ENCODE assay signal across 20 cellular contexts in genomic region chr16:66964049-66964448, GRCh38. TPM values are rescaled to one million over a fixed set of nuclear protein-coding genes. Genes with fewer than 3 reads are reported as not detected.
A peak's percentile ranks its signal among the peaks of the same experiment; 100 is the strongest.
DNase-seq lines count a peak whose midpoint lies in the region; ATAC-seq and TF ChIP-seq lines count a peak whose summit lies in the region.
"Had no signal": no experiment of that assay in that cellular context is flagged by ENCODE, and none has a peak within 500 bp of the region (broad histone marks: within the 10 kb centered on the region; RNA-seq: fewer than 3 reads in every experiment).

No MANE protein-coding gene starts in this region.

- DNase-seq in Right ventricle myocardium inferior (ENCODE audit: missing footprints): no peak
- DNase-seq in left ventricle myocardium inferior: no peak
- peak; percentile 17 for DNase-seq in GM13976 (ENCODE audit: low spot score)
- DNase-seq in NCI-H69 (lab: John Stamatoyannopoulos, UW): peak; percentile 43
- peak; percentile 58 for DNase-seq in mucosa of gallbladder (ENCODE audit: low spot score)
- no peak for DNase-seq in caudate nucleus (lab: John Stamatoyannopoulos, UW)
- DNase-seq: Calu3; CD8-positive, alpha-beta T cell; DMS79 treated with DMSO at 0.1 percent for 48 hours; GF-D8; Karpas-422; NCI-H2029; NCI-H2171; NCI-H226; NCI-H524; PC-3; SHP77; T-helper 1 cell had no signal

- ATAC-seq in Right ventricle myocardium inferior (peak; percentile 37), HG03520 (IDR thresholded peaks at IDR 0.05; ENCODE audit: unreplicated experiment) (no peak)
- ATAC-seq: CD8-positive, alpha-beta T cell; PC-3 had no signal

- H3K4me3 ChIP-seq in left ventricle myocardium inferior: no peak overlapping the region

- TF ChIP-seq CTCF in left ventricle myocardium inferior (IDR thresholded peaks at IDR 0.05; ENCODE audit: borderline replicate concordance) (no peak), GM13976 (IDR thresholded peaks at IDR 0.05; ENCODE audit: borderline replicate concordance, control extremely low read depth, extremely low read depth, insufficient read depth, missing control alignments) (no peak)

- intact Hi-C loops in Right ventricle myocardium inferior (cut with DNase I) (no loop called here), left ventricle myocardium inferior (cut with micrococcal nuclease) (no loop called here)

- no peaks in the 10 kb centered on the region for H3K9me3 ChIP-seq in left ventricle myocardium inferior (replicated peaks)

- H3K27ac ChIP-seq in left ventricle myocardium inferior (replicated peaks) (no peak overlapping the region), caudate nucleus (ENCODE audit: low read depth, low read length) (no peak overlapping the region)

- in situ Hi-C loops in GM13976 (cut with MboI; ENCODE audit: low sequenced_read_pairs, unreplicated experiment): loop anchor here (25.0 kb wide), 2 partner anchors 198 to 448 kb away; partner anchors contain the start of genes B3GNT9, FBXL8, HSF4 and NOL3

- peaks cover 4% of the 10 kb centered on the region for H3K4me1 ChIP-seq in left ventricle myocardium inferior

- H3K36me3 ChIP-seq in left ventricle myocardium inferior: no peaks in the 10 kb centered on the region

- peaks cover 4% of the 10 kb centered on the region for H3K27me3 ChIP-seq in left ventricle myocardium inferior (ENCODE audit: low read depth)

RNA-seq across cellular contexts. Expression of gene CES3, which starts 3.0 kb away (rescaled TPM):
- 0.78 TPM for total RNA-seq in Right ventricle myocardium inferior
- 1.0 TPM for total RNA-seq in left ventricle myocardium inferior
- total RNA-seq in mucosa of gallbladder: 5.2 TPM

RNA-seq across cellular contexts. Expression of gene CES4A, which starts 24.3 kb away (rescaled TPM):
- total RNA-seq in Right ventricle myocardium inferior (4.6 TPM), left ventricle myocardium inferior (11.0 TPM), mucosa of gallbladder (19.4 TPM)
- total RNA-seq: Calu3, M059J had no signal

RNA-seq across cellular contexts. Expression of gene CES2, which starts 28.7 kb away (rescaled TPM):
- total RNA-seq in Right ventricle myocardium inferior (126 TPM), left ventricle myocardium inferior (88.5 TPM), mucosa of gallbladder (187 TPM)

RNA-seq across cellular contexts. Expression of gene CIAO2B, which starts 29.8 kb away (rescaled TPM):
- 127 TPM for total RNA-seq in Right ventricle myocardium inferior
- total RNA-seq in left ventricle myocardium inferior: 127 TPM
- 84.5 TPM for total RNA-seq in mucosa of gallbladder

RNA-seq across cellular contexts. Expression of gene RRAD, which starts 38.7 kb away (rescaled TPM):
- 84.3 TPM for total RNA-seq in Right ventricle myocardium inferior
- total RNA-seq in left ventricle myocardium inferior: 135 TPM
- total RNA-seq in mucosa of gallbladder: 9.4 TPM

Comparison
In these comparisons a context has a peak if more than half of its experiments do, and no peak if none do; other contexts are left out.
1. DNase-seq: peak in GM13976 (single experiment), NCI-H69 (single experiment) and mucosa of gallbladder (single experiment); none in Right ventricle myocardium inferior (single experiment), left ventricle myocardium inferior (single experiment) and caudate nucleus (0 of 61).